In the genomic region with DNA sequence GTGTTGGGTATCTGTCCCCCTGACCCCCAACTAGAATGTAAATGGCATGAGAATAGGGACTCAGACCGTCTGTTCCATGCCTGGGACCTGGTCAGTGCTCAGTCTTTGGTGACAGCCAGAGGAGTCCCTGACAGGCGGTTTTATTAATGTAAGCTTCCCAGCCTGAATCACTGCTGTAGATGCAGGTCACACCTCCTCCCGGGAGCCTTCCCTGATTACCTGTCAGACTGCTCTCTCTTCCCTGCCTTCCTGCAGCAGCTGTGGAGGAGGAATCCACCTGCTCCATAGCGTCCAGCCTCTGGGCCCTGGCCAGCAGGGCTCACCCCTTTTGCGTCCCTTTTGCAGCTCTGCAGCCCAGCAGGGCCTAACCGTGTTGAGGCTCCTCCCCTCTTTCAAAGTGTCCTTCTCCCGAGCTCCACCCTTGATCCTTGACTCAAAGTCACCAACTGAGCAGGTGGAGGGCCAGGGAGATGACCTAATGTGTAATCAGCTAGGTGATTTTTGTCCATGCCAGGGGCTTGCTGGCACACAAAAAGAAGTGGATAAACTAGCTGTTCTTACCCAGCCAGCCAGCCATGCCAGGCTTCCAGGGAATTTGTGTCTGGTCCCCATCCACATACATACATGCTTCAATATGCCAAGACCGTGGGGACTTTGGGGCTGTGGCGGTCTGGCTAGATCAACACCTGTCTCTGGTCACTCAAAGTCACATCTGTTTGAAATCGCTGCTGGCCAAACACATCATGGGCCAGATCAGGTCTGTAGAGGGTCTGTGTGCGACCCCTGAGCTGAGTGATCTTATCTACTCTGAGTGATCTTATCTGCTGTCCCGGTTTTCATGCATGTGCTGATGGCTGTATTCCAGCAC, we compare ENCODE assay signal across 21 cellular contexts.
DNase-seq lines count a peak whose midpoint lies in the region; ATAC-seq and TF ChIP-seq lines count a peak whose summit lies in the region.
"Had no signal": no experiment of that assay in that cellular context is flagged by ENCODE, and none has a peak within 500 bp of the region (broad histone marks: within the 10 kb centered on the region; RNA-seq: fewer than 3 reads in every experiment).

No MANE protein-coding gene starts in this region.

- TF ChIP-seq POLR2A in breast epithelium (IDR thresholded peaks at IDR 0.05) (no peak), gastroesophageal sphincter (IDR thresholded peaks at IDR 0.05) (no peak)

- H3K36me3 ChIP-seq in breast epithelium (no peaks in the 10 kb centered on the region), gastroesophageal sphincter (peaks cover 0 to 5% of the 10 kb centered on the region in 2 donors)
- H3K36me3 ChIP-seq: right atrium auricular region had no signal

- no peak for TF ChIP-seq CTCF in omental fat pad (IDR thresholded peaks at IDR 0.05)
- TF ChIP-seq CTCF in breast epithelium (IDR thresholded peaks at IDR 0.05): no peak
- TF ChIP-seq CTCF in gastroesophageal sphincter (IDR thresholded peaks at IDR 0.05): no peak

- ATAC-seq in omental fat pad (ENCODE audit: low FRiP score): peak; percentile 25
- no peak for ATAC-seq in gastroesophageal sphincter
- no peak for ATAC-seq in HG03045 (IDR thresholded peaks at IDR 0.05; ENCODE audit: unreplicated experiment)
- ATAC-seq: HCT116 had no signal

- DNase-seq in DMS79 (lab: John Stamatoyannopoulos, UW): peak; percentile 19
- DNase-seq in NCI-H2029 treated with DMSO at 0.1 percent for 48 hours (lab: John Stamatoyannopoulos, UW): peak; percentile 56
- DNase-seq in cerebellar cortex (ENCODE audit: low spot score): peak; percentile 26
- DNase-seq in omental fat pad (ENCODE audit: low spot score): no peak
- DNase-seq in breast epithelium (ENCODE audit: low spot score in 2 of 2): no peak
- no peak for DNase-seq in ecto neural progenitor cell (ENCODE audit: low spot score)
- DNase-seq: activated CD4-positive, alpha-beta T cell treated with anti-CD3 and anti-CD28 coated beads, Interleukin-2, amount 50 U/mL, for 1 hour; activated naive CD4-positive, alpha-beta T cell treated with anti-CD3 and anti-CD28 coated beads for 36 hours; COR-L47; NCI-H187; NCI-H226; nephron progenitor cell; OCI-M1; stimulated activated CD4-positive, alpha-beta T cell treated with anti-CD3 and anti-CD28 coated beads, Interleukin-4, amount 100 ng/mL, for 1 hour had no signal

- TF ChIP-seq EP300 in gastroesophageal sphincter (IDR thresholded peaks at IDR 0.05): no peak

- H3K27ac ChIP-seq in breast epithelium (no peak overlapping the region), gastroesophageal sphincter (no peak overlapping the region)
- H3K27ac ChIP-seq: BLaER1 treated with 17β-estradiol and CSF1 and Interleukin-3, amounts not matched to agents 10 nM and 100 nM; KMS-11; right atrium auricular region; VCaP had no signal

- intact Hi-C loops in breast epithelium (cut with DNase I; ENCODE audit: low total_unique reads): no loop called here

- H3K27me3 ChIP-seq in breast epithelium (no peaks in the 10 kb centered on the region), gastroesophageal sphincter (no peaks in the 10 kb centered on the region)
- H3K27me3 ChIP-seq: BLaER1 treated with 17β-estradiol and CSF1 and Interleukin-3, amounts not matched to agents 10 nM and 100 nM; right atrium auricular region had no signal

- H3K9me3 ChIP-seq in breast epithelium (no peaks in the 10 kb centered on the region), gastroesophageal sphincter (no peaks in the 10 kb centered on the region)
- H3K9me3 ChIP-seq: right atrium auricular region had no signal

- 74% methylated on average over 5 of the region's 12 CpGs; no CpG with 5 or more reads in 1 of the 2 donors for WGBS in gastroesophageal sphincter (ENCODE audit: low coverage in 1 of 2), 2 donors

- no peak overlapping the region for H3K4me3 ChIP-seq in breast epithelium
- H3K4me3 ChIP-seq in gastroesophageal sphincter: no peak overlapping the region
- H3K4me3 ChIP-seq: BLaER1 treated with 17β-estradiol and CSF1 and Interleukin-3, amounts not matched to agents 10 nM and 100 nM; right atrium auricular region had no signal

- H3K4me1 ChIP-seq in breast epithelium: no peaks in the 10 kb centered on the region
- H3K4me1 ChIP-seq in gastroesophageal sphincter: no peaks in the 10 kb centered on the region

Comparison
In these comparisons a context has a peak if more than half of its experiments do, and no peak if none do; other contexts are left out.
1. DNase-seq: peak in DMS79 (single experiment), NCI-H2029 treated with DMSO at 0.1 percent for 48 hours (single experiment) and cerebellar cortex (single experiment); none in omental fat pad (single experiment), breast epithelium (0 of 2) and ecto neural progenitor cell (single experiment).